In genomic region chr17:10197362-10197720, GRCh38 we compare ENCODE assay signal across 1 cellular context.
TF ChIP-seq lines count a peak whose summit lies in the region.

No MANE protein-coding gene starts in this region.

TF ChIP-seq in HepG2, 621 proteins besides CTCF, POLR2A, EP300 and RAD21 (continued from another document):
- no peak for TF ChIP-seq BRF2 (CRISPR knock-in tag; IDR thresholded peaks at IDR 0.05)
- TF ChIP-seq HNRNPUL1 (IDR thresholded peaks at IDR 0.05; ENCODE audit: low read depth, low read length): no peak
- TF ChIP-seq RORA (CRISPR knock-in tag; IDR thresholded peaks at IDR 0.05): no peak
TF ChIP-seq in HepG2: peak in this region for 0.
